ENCODE assay signal across 8 cellular contexts in the genomic region with DNA sequence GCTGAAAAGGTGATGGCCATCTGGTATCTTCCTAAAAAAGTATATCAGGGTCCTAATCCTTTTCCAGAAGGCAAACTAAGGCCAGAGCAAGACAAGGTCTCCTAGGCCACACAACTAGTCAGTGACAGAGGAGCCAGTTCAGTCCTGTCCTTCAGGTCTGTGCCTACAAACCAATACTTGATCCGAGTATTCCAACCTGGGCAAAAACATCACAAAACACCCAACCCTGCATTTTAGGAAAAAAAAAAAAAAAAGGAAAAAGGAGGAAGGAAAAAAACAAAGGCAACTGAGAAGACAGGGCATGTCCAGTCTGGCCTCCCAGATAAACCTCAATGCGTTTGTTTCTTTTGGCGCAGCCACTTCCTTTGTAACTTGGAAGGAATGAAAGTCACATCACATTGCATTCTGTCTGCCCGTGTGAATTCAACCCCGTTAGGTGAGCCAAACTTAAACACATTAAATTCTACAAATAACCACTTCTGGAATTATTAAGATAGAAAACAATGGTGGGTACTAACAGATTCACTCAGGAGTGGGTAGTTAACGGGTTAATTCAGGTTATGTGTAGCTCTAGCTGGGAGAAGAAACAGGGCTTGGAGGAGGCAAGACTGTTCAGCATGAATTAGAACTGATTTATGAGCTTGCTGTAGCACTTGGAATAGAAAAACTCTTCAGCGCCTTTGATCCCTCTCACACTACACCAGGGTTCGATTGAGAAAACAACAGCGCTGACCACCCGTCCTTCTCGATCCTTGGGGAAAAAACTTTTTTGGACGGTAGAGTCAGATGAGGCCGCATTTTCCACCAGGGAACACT. TPM values are rescaled to one million over a fixed set of nuclear protein-coding genes. Genes with fewer than 3 reads are reported as not detected.
DNase-seq lines count a peak whose midpoint lies in the region; FAIRE-seq and TF ChIP-seq lines count a peak whose summit lies in the region.

No MANE protein-coding gene starts in this region.

- DNase-seq in HEK293T (ENCODE audit: extremely low spot score) (peak; percentile 51), middle frontal gyrus (ENCODE audit: extremely low spot score, low spot score) (no peak), GM13976 (ENCODE audit: low spot score) (no peak), GM12891 (ENCODE audit: insufficient read length, low spot score) (no peak)

- H3K9ac ChIP-seq in ES-I3 (ENCODE audit: low read depth, low read length) (peak overlapping the region; percentile 76), OCI-LY3 (ENCODE audit: low read length) (peak overlapping the region; percentile 87), mucosa of rectum (ENCODE audit: low read depth in 1 of 2, low read length in 2 of 2) (peak overlapping the region in 1 of 2 donors; percentile 59)

- POLR2A ChIA-PET in HEK293T (lab: Yijun Ruan, JAX), result interaction anchor here (0.6 to 3.0 kb wide), 7 partner anchors 8 to 139 kb away, joined by 3 to 20 read pairs (median 4); partner anchors contain the start of gene SUGT1

- H3K4me2 ChIP-seq in OCI-LY3 (ENCODE audit: low read length), result peak overlapping the region; percentile 87

- no peaks in the 10 kb centered on the region for H3K79me2 ChIP-seq in OCI-LY3 (ENCODE audit: low read length)

- H3K36me3 ChIP-seq in ES-I3 (ENCODE audit: insufficient read depth, low read length) (no peaks in the 10 kb centered on the region), OCI-LY3 (replicated peaks; ENCODE audit: low read depth, low read length) (no peaks in the 10 kb centered on the region), ectodermal cell (ENCODE audit: control insufficient read depth, insufficient read depth, low read length) (no peaks in the 10 kb centered on the region), mucosa of rectum (ENCODE audit: control insufficient read depth in 2 of 2, insufficient read depth in 2 of 2, low read length in 2 of 2) (no peaks in the 10 kb centered on the region)

- CTCF ChIA-PET in HEK293T (lab: Yijun Ruan, JAX), result interaction anchor here (0.7 kb wide), 1 partner anchor 369 kb away, joined by 3 read pairs; no protein-coding TSS in a partner anchor

- no peaks in the 10 kb centered on the region for H3K9me3 ChIP-seq in ES-I3 (ENCODE audit: control insufficient read depth, insufficient read depth, low read length)
- no peaks in the 10 kb centered on the region for H3K9me3 ChIP-seq in OCI-LY3 (ENCODE audit: insufficient read depth, low read length)
- H3K9me3 ChIP-seq in ectodermal cell (ENCODE audit: control insufficient read depth, low read length), result no peaks in the 10 kb centered on the region
- H3K9me3 ChIP-seq in mucosa of rectum (ENCODE audit: control insufficient read depth in 2 of 2, low read length in 2 of 2), result no peaks in the 10 kb centered on the region

- H3K4me3 ChIP-seq in OCI-LY3 (ENCODE audit: low read length), result peak overlapping the region; percentile 87
- peak overlapping the region; percentile 47 for H3K4me3 ChIP-seq in ectodermal cell (ENCODE audit: insufficient read depth, low read depth, low read length)
- peak overlapping the region; percentile 40 to 44 for H3K4me3 ChIP-seq in mucosa of rectum (ENCODE audit: low read length in 2 of 2)

- 48 to 57% methylated on average over 12 to 13 of the region's 13 CpGs for whole genome bisulfite sequencing in ectodermal cell, 2 experiments

- H4K20me1 ChIP-seq in OCI-LY3 (ENCODE audit: insufficient read depth, low read length), result no peaks in the 10 kb centered on the region

- H3K27me3 ChIP-seq in OCI-LY3 (ENCODE audit: low read depth, low read length) (no peaks in the 10 kb centered on the region), ectodermal cell (ENCODE audit: control insufficient read depth, insufficient read depth, low read length, poor library complexity, severe bottlenecking) (no peaks in the 10 kb centered on the region), mucosa of rectum (ENCODE audit: control insufficient read depth in 2 of 2, insufficient read depth in 2 of 2, low read length in 2 of 2) (no peaks in the 10 kb centered on the region)

- in situ Hi-C loops in GM13976 (cut with MboI; ENCODE audit: low sequenced_read_pairs, unreplicated experiment), result no loop called here

- FAIRE-seq in GM12891 (lab: Jason Lieb, UNC), result no peak

- H3K4me1 ChIP-seq in ES-I3 (ENCODE audit: insufficient read depth, low read length), result 0 out of 2 replicates have a peak, but pooled peaks cover 6% of the 10 kb centered on the region
- H3K4me1 ChIP-seq in OCI-LY3 (ENCODE audit: low read length), result peaks cover 12% of the 10 kb centered on the region; the same call in 1 of the 2 replicates
- peaks cover 2% of the 10 kb centered on the region for H3K4me1 ChIP-seq in ectodermal cell (ENCODE audit: control insufficient read depth, insufficient read depth, low read length)
- H3K4me1 ChIP-seq in mucosa of rectum (ENCODE audit: control insufficient read depth in 2 of 2, insufficient read depth in 2 of 2, low read length in 2 of 2), result peaks cover 0 to 3% of the 10 kb centered on the region in 2 donors

- peak overlapping the region; percentile 96 for H2AFZ ChIP-seq in OCI-LY3 (ENCODE audit: low read depth, low read length)

- TF ChIP-seq CTCF in OCI-LY3 (IDR thresholded peaks at IDR 0.05; ENCODE audit: low read depth, low read length), result no peak
- no peak for TF ChIP-seq CTCF in GM13976 (IDR thresholded peaks at IDR 0.05; ENCODE audit: borderline replicate concordance, control extremely low read depth, extremely low read depth, insufficient read depth, missing control alignments)

- H3K27ac ChIP-seq in OCI-LY3 (ENCODE audit: low read length), result peak overlapping the region; percentile 5; the same call in 1 of the 2 replicates
- H3K27ac ChIP-seq in ectodermal cell (ENCODE audit: insufficient read depth, low read depth, low read length, poor library complexity, severe bottlenecking), result no peak overlapping the region
- no peak overlapping the region for H3K27ac ChIP-seq in mucosa of rectum (ENCODE audit: low read depth in 2 of 2, low read length in 2 of 2)

- TF ChIP-seq POLR2A in GM12891 (IDR thresholded peaks at IDR 0.05; ENCODE audit: low read depth, low read length), result no peak

TF ChIP-seq in HEK293T, 16 proteins besides CTCF, POLR2A, EP300 and RAD21:
- TF ChIP-seq, protein P1, sequence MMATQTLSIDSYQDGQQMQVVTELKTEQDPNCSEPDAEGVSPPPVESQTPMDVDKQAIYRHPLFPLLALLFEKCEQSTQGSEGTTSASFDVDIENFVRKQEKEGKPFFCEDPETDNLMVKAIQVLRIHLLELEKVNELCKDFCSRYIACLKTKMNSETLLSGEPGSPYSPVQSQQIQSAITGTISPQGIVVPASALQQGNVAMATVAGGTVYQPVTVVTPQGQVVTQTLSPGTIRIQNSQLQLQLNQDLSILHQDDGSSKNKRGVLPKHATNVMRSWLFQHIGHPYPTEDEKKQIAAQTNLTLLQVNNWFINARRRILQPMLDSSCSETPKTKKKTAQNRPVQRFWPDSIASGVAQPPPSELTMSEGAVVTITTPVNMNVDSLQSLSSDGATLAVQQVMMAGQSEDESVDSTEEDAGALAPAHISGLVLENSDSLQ (IDR thresholded peaks at IDR 0.05), result peak; percentile 89
- no peak for TF ChIP-seq SP1 (IDR thresholded peaks at IDR 0.05)
- no peak for TF ChIP-seq SUZ12 (IDR thresholded peaks at IDR 0.05)
- TF ChIP-seq FOXA1 (IDR thresholded peaks at IDR 0.05), result no peak
- TF ChIP-seq ZNF384 (IDR thresholded peaks at IDR 0.05), result no peak
- TF ChIP-seq LEF1 (IDR thresholded peaks at IDR 0.05; ENCODE audit: borderline replicate concordance), result 0 out of 2 replicates have a peak, but pooled peaks have one; percentile 63
- no peak for TF ChIP-seq CTBP1 (IDR thresholded peaks at IDR 0.05; ENCODE audit: borderline replicate concordance)
- TF ChIP-seq ARNT (IDR thresholded peaks at IDR 0.05), result no peak
TF ChIP-seq in HEK293T: peak in this region for 2.

TF ChIP-seq in GM12891, 5 proteins besides CTCF, POLR2A, EP300 and RAD21:
- TF ChIP-seq PAX5 (IDR thresholded peaks at IDR 0.05; ENCODE audit: insufficient read depth, low read length, severe bottlenecking) (no peak), POLR2AphosphoS5 (IDR thresholded peaks at IDR 0.05; ENCODE audit: low read depth, low read length) (no peak), SPI1 (IDR thresholded peaks at IDR 0.05; ENCODE audit: low read depth, low read length) (no peak), TAF1 (IDR thresholded peaks at IDR 0.05; ENCODE audit: low read depth, low read length) (no peak), POU2F2 (IDR thresholded peaks at IDR 0.05; ENCODE audit: low read depth, low read length) (no peak)

RNA-seq across cellular contexts. Expression of gene HNRNPA1L2, which starts 43.0 kb away (rescaled TPM):
- polyA plus RNA-seq in ectodermal cell (2013, experiment 1 of 4), result 16.9 TPM
- 18.6 TPM for polyA plus RNA-seq in ectodermal cell (2013, experiment 2 of 4)
- polyA plus RNA-seq in ectodermal cell (2013, experiment 3 of 4), result 11.6 TPM
- polyA plus RNA-seq in ectodermal cell (2013, experiment 4 of 4), result 14.6 TPM
- 12.0 TPM for polyA plus RNA-seq in GM12891 (2012; ENCODE audit: low read depth, missing spikeins)

RNA-seq across cellular contexts. Expression of gene SUGT1, which starts 53.4 kb away (rescaled TPM):
- polyA plus RNA-seq in ectodermal cell (2013, experiment 1 of 4), result 65.7 TPM
- 59.8 TPM for polyA plus RNA-seq in ectodermal cell (2013, experiment 2 of 4)
- 52.7 TPM for polyA plus RNA-seq in ectodermal cell (2013, experiment 3 of 4)
- polyA plus RNA-seq in ectodermal cell (2013, experiment 4 of 4), result 57.1 TPM
- polyA plus RNA-seq in GM12891 (2012; ENCODE audit: low read depth, missing spikeins), result 54.3 TPM
